1 cellular context compared by ENCODE assay signal in genomic region chr3:32568953-32569352, GRCh38.
TF ChIP-seq lines count a peak whose summit lies in the region.

No MANE protein-coding gene starts in this region.

TF ChIP-seq in GM12878, 131 proteins besides CTCF, POLR2A, EP300 and RAD21 (continued from another document):
- TF ChIP-seq E2F8 (IDR thresholded peaks at IDR 0.05; ENCODE audit: low read depth, partially characterized antibody) (no peak), PKNOX1 (IDR thresholded peaks at IDR 0.05) (no peak), NKRF (conservative IDR thresholded peaks at IDR 0.05) (no peak), CBX5 (IDR thresholded peaks at IDR 0.05; ENCODE audit: low read depth) (no peak), MTA3 (IDR thresholded peaks at IDR 0.05; ENCODE audit: borderline replicate concordance, low read length) (no peak), KDM1A (IDR thresholded peaks at IDR 0.05; ENCODE audit: borderline replicate concordance) (no peak), RELA (IDR thresholded peaks at IDR 0.05; ENCODE audit: borderline replicate concordance, partially characterized antibody) (no peak), PBX3 (IDR thresholded peaks at IDR 0.05; ENCODE audit: insufficient replicate concordance, low read depth, low read length) (no peak), REST (IDR thresholded peaks at IDR 0.05; ENCODE audit: low read depth, low read length) (no peak), ATF2 (IDR thresholded peaks at IDR 0.05; ENCODE audit: low read length) (no peak), ZNF687 (IDR thresholded peaks at IDR 0.05) (no peak), YBX1 (IDR thresholded peaks at IDR 0.05) (no peak), SRF (IDR thresholded peaks at IDR 0.05; ENCODE audit: low read depth in 2 of 2, low read length in 2 of 2) (no peak), HCFC1 (IDR thresholded peaks at IDR 0.05; ENCODE audit: low read length) (no peak), TCF3 (IDR thresholded peaks at IDR 0.05; ENCODE audit: borderline replicate concordance, insufficient read depth, low read depth, low read length) (no peak), EZH2 (IDR thresholded peaks at IDR 0.05; ENCODE audit: borderline replicate concordance, control insufficient read depth, low read depth, low read length) (no peak)
